In genomic region chr7:149460493-149461330, GRCh38 we compare ENCODE assay signal across 8 cellular contexts. TPM values are rescaled to one million over a fixed set of nuclear protein-coding genes. Genes with fewer than 3 reads are reported as not detected.
DNase-seq lines count a peak whose midpoint lies in the region; ATAC-seq and TF ChIP-seq lines count a peak whose summit lies in the region.

ZNF777 (minus strand) TSS chr7:149461062; CDS start chr7:149456022, 5,040 bp downstream.

- peak within 1 kb of the TSS; percentile 53 to 76 (median 70) for H3K4me3 ChIP-seq in Peyer's patch

- no peaks in the 10 kb centered on the region for H3K9me3 Mint-ChIP-seq in nephron

- H3K9me3 ChIP-seq in Peyer's patch: no peaks in the 10 kb centered on the region

- peak within 1 kb of the TSS; percentile 39 to 92 (median 88) for H3K27ac Mint-ChIP-seq in nephron

- peak; percentile 94 for ATAC-seq in GM21526 (IDR thresholded peaks at IDR 0.05; ENCODE audit: low FRiP score, unreplicated experiment)
- ATAC-seq in stimulated activated naive CD8-positive, alpha-beta T cell treated with anti-CD3 and anti-CD28 coated beads, Interleukin-15, Interleukin-2, amounts not matched to agents 100 U/mL and 50 U/mL, for 24 hours: peak; percentile 98

- peak within 1 kb of the TSS; percentile 20 to 79 (median 72) for H3K27ac ChIP-seq in Peyer's patch

- DNase-seq in DMS53 treated with DMSO at 0.1 percent for 48 hours (lab: John Stamatoyannopoulos, UW; ENCODE audit: unreplicated experiment) (peak; percentile 77), HuH-7 (ENCODE audit: low spot score) (peak; percentile 95), Peyer's patch (peak; percentile 73 to 93 (median 86)), activated T-helper 1 cell treated with Interleukin-2 at 50 U/mL for 16 hours (ENCODE audit: low read depth) (peak; percentile 67), fibroblast of peridontal ligament (ENCODE audit: extremely low read depth) (peak; percentile 84)
- DNase-seq in stimulated activated naive CD8-positive, alpha-beta T cell treated with anti-CD3 and anti-CD28 coated beads, Interleukin-15, Interleukin-2, amounts not matched to agents 100 U/mL and 50 U/mL, for 24 hours: peak; percentile 77

- H3K36me3 ChIP-seq in Peyer's patch: peaks cover 0 to 5% (median 0%) of the 10 kb centered on the region in 3 donors

- no peaks in the 10 kb centered on the region for H3K27me3 ChIP-seq in Peyer's patch

- H3K4me3 Mint-ChIP-seq in nephron: peak within 1 kb of the TSS; percentile 88 to 90 (median 90)

- TF ChIP-seq CTCF in Peyer's patch (IDR thresholded peaks at IDR 0.05) (peak in 5 of 6 experiments; percentile 34 to 62 (median 60)), nephron (IDR thresholded peaks at IDR 0.05; ENCODE audit: unreplicated experiment in 3 of 3) (peak; percentile 55 to 61 (median 56))

- peaks cover 11% of the 10 kb centered on the region for H3K36me3 Mint-ChIP-seq in nephron (ENCODE audit: low read depth)

- H3K4me1 ChIP-seq in Peyer's patch: peaks cover 0 to 21% (median 10%) of the 10 kb centered on the region in 4 donors

- TF ChIP-seq POLR2A in Peyer's patch (IDR thresholded peaks at IDR 0.05): peak; percentile 20 to 31

- H3K27me3 Mint-ChIP-seq in nephron (ENCODE audit: low read depth): no peaks in the 10 kb centered on the region

- peaks cover 11% of the 10 kb centered on the region for H3K4me1 Mint-ChIP-seq in nephron

RNA-seq across cellular contexts. Expression of gene ZNF777, which starts in this region (rescaled TPM):
- total RNA-seq in Peyer's patch: 10 to 100 TPM in 2 of 4 donors, 1 to 10 TPM in 2; 6.5 to 12.4 (median 9.9) TPM

Comparison
In these comparisons a context has a peak if more than half of its experiments do, and no peak if none do; other contexts are left out.
1. Peak in every context shown above with its lines: DNase-seq, ATAC-seq, H3K4me3 ChIP-seq and H3K27ac ChIP-seq.